ENCODE assay signal across 11 cellular contexts in genomic region chr12:27221625-27222387, GRCh38. TPM values are rescaled to one million over a fixed set of nuclear protein-coding genes. Genes with fewer than 3 reads are reported as not detected.
DNase-seq lines count a peak whose midpoint lies in the region; ATAC-seq and TF ChIP-seq lines count a peak whose summit lies in the region.
"Had no signal": no experiment of that assay in that cellular context is flagged by ENCODE, and none has a peak within 500 bp of the region (broad histone marks: within the 10 kb centered on the region; RNA-seq: fewer than 3 reads in every experiment).

No MANE protein-coding gene starts in this region.

- H3K9me3 Mint-ChIP-seq in stimulated activated naive B cell treated with anti-CD40 and anti-IgM and Interleukin-4, amounts not matched to agents 10 μg/mL and 1 μg/mL and 100 μg/mL, for 72 hours, result peaks cover 0 to 3% of the 10 kb centered on the region in 2 donors
- no peaks in the 10 kb centered on the region for H3K9me3 Mint-ChIP-seq in HFFc6

- TF ChIP-seq CTCF in HFFc6 (IDR thresholded peaks at IDR 0.05), result no peak

- H3K4me1 Mint-ChIP-seq in stimulated activated naive B cell treated with anti-CD40 and anti-IgM and Interleukin-4, amounts not matched to agents 10 μg/mL and 1 μg/mL and 100 μg/mL, for 72 hours, result peaks cover 33 to 66% of the 10 kb centered on the region in 2 donors
- H3K4me1 Mint-ChIP-seq in HFFc6 (ENCODE audit: low read depth), result peaks cover 15% of the 10 kb centered on the region

- H3K4me3 Mint-ChIP-seq in stimulated activated naive B cell treated with anti-CD40 and anti-IgM and Interleukin-4, amounts not matched to agents 10 μg/mL and 1 μg/mL and 100 μg/mL, for 72 hours, result peak overlapping the region; percentile 74 to 75
- H3K4me3 Mint-ChIP-seq in HFFc6, result no peak overlapping the region

- ATAC-seq in HG02623 (IDR thresholded peaks at IDR 0.05; ENCODE audit: unreplicated experiment) (peak; percentile 72), HG03571 (IDR thresholded peaks at IDR 0.05; ENCODE audit: unreplicated experiment) (peak; percentile 65)
- ATAC-seq in stimulated activated naive B cell treated with anti-CD40 and anti-IgM and Interleukin-4, amounts not matched to agents 10 μg/mL and 1 μg/mL and 100 μg/mL, for 72 hours (replicated peaks), result peak; percentile 71 to 80

- peaks cover 0 to 3% of the 10 kb centered on the region in 2 donors for H3K36me3 Mint-ChIP-seq in stimulated activated naive B cell treated with anti-CD40 and anti-IgM and Interleukin-4, amounts not matched to agents 10 μg/mL and 1 μg/mL and 100 μg/mL, for 72 hours
- no peaks in the 10 kb centered on the region for H3K36me3 Mint-ChIP-seq in HFFc6 (ENCODE audit: low read depth)

- DNase-seq in SIG-M5 treated with dmso at 0.1 percent for 504 hours (lab: John Stamatoyannopoulos, UW; ENCODE audit: unreplicated experiment), result peak; percentile 88
- DNase-seq in SIG-M5 (lab: John Stamatoyannopoulos, UW), result no peak
- peak; percentile 56 for DNase-seq in stimulated activated naive B cell treated with anti-CD40 and anti-IgM and Interleukin-4, amounts not matched to agents 10 μg/mL and 1 μg/mL and 100 μg/mL, for 72 hours
- no peak for DNase-seq in HFFc6
- DNase-seq in DMS53 treated with DMSO at 0.1 percent for 48 hours (lab: John Stamatoyannopoulos, UW; ENCODE audit: unreplicated experiment), result no peak
- DNase-seq in activated gamma-delta T cell treated with Interleukin-2 at 50 U/mL for 16 hours, result no peak
- DNase-seq: amniotic stem cell, mesendoderm, NCI-H2029 had no signal

- peak overlapping the region; percentile 97 for H3K27ac Mint-ChIP-seq in stimulated activated naive B cell treated with anti-CD40 and anti-IgM and Interleukin-4, amounts not matched to agents 10 μg/mL and 1 μg/mL and 100 μg/mL, for 72 hours
- no peak overlapping the region for H3K27ac Mint-ChIP-seq in HFFc6

- no peaks in the 10 kb centered on the region for H3K27me3 Mint-ChIP-seq in stimulated activated naive B cell treated with anti-CD40 and anti-IgM and Interleukin-4, amounts not matched to agents 10 μg/mL and 1 μg/mL and 100 μg/mL, for 72 hours
- H3K27me3 Mint-ChIP-seq in HFFc6 (ENCODE audit: insufficient read depth), result peaks cover 3% of the 10 kb centered on the region

RNA-seq across cellular contexts. Expression of gene STK38L, which starts 22.3 kb away (rescaled TPM):
- total RNA-seq in HFFc6 (2021; fragmentation: NEBNext Ultra II Directional; extraction: Animal tissue kit (Norgen Biotek cat#: 25700)), result 10 to 100 TPM in 4 of 6 experiments, 1 to 10 TPM in 2; 8.2 to 12.6 (median 10.9) TPM

Comparison
In these comparisons a context has a peak if more than half of its experiments do, and no peak if none do; other contexts are left out.
1. DNase-seq: peak in SIG-M5 treated with dmso at 0.1 percent for 504 hours (single experiment) and stimulated activated naive B cell treated with anti-CD40 and anti-IgM and Interleukin-4, amounts not matched to agents 10 μg/mL and 1 μg/mL and 100 μg/mL, for 72 hours (single experiment); none in SIG-M5 (single experiment), HFFc6 (single experiment), DMS53 treated with DMSO at 0.1 percent for 48 hours (single experiment) and activated gamma-delta T cell treated with Interleukin-2 at 50 U/mL for 16 hours (single experiment).
2. Peak in every context shown above with its lines, with median percentiles within 50 percentile points of each other: ATAC-seq.